21 cellular contexts compared by ENCODE assay signal in the genomic region with DNA sequence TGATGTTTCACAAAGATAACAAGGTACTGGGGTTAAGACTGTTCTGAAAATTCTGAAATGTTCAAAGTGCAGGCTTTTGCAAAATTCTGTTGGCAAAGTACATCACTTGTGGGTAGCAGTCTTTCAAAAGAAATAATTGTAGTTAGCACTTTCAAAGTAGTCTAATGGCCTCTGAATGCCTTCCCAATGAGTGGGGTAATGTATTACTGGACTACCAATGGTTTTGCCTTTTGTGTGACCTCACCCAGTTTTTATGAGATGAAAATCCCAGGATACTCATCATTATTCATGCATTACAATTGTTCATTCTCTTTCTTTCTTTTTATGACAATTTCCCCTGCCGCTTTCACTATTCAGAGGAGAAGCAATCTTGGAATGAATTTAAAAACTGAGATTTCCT.
"Had no signal": no experiment of that assay in that cellular context is flagged by ENCODE, and none has a peak within 500 bp of the region (broad histone marks: within the 10 kb centered on the region; RNA-seq: fewer than 3 reads in every experiment).

No MANE protein-coding gene starts in this region.

- H3K4me3 ChIP-seq: coronary artery, esophagus muscularis mucosa, lower lobe of right lung, pancreas, spleen, testis had no signal

- H3K9me3 ChIP-seq: esophagus muscularis mucosa, lower lobe of right lung, neutrophil, pancreas, spleen, testis had no signal

- H3K4me1 ChIP-seq: esophagus muscularis mucosa, lower lobe of right lung, pancreas, spleen, testis had no signal

- ATAC-seq: activated CD8-positive, alpha-beta T cell treated with anti-CD3 and anti-CD28 coated beads for 36 hours; activated T-helper 17 cell treated with anti-CD3 and anti-CD28 coated beads, Interleukin-2, amount 50 U/mL, for 72 hours; lower lobe of right lung; natural killer cell; pancreas; stimulated activated memory B cell treated with anti-CD40 and anti-IgM and Interleukin-4, amounts not matched to agents 10 μg/mL and 1 μg/mL and 100 μg/mL, for 72 hours; WTC11 had no signal

- H3K27ac ChIP-seq: brain microvascular endothelial cell, coronary artery, esophagus muscularis mucosa, lower lobe of right lung, neutrophil, pancreas, spleen, testis had no signal

- H3K36me3 ChIP-seq: brain microvascular endothelial cell, esophagus muscularis mucosa, lower lobe of right lung, neutrophil, pancreas, spleen had no signal

- DNase-seq: activated CD4-positive, alpha-beta T cell treated with anti-CD3 and anti-CD28 coated beads for 48 hours; activated CD8-positive, alpha-beta T cell treated with anti-CD3 and anti-CD28 coated beads for 36 hours; activated naive CD4-positive, alpha-beta T cell treated with Interleukin-2 at 50 U/mL for 16 hours; activated T-cell treated with anti-CD3 and anti-CD28 coated beads, Interleukin-2, amount 50 U/mL, for 1 hour; brain microvascular endothelial cell; foreskin melanocyte; glutamatergic neuron; hypothalamus; islet precursor cell; lower lobe of right lung; natural killer cell; pancreas; spleen; stimulated activated CD4-positive, alpha-beta T cell treated with anti-CD3 and anti-CD28 coated beads, Interleukin-4, amount 100 ng/mL, for 4 hours; testis had no signal

- H3K27me3 ChIP-seq: brain microvascular endothelial cell, esophagus muscularis mucosa, neutrophil, pancreas, spleen, testis had no signal
